In the genomic region with DNA sequence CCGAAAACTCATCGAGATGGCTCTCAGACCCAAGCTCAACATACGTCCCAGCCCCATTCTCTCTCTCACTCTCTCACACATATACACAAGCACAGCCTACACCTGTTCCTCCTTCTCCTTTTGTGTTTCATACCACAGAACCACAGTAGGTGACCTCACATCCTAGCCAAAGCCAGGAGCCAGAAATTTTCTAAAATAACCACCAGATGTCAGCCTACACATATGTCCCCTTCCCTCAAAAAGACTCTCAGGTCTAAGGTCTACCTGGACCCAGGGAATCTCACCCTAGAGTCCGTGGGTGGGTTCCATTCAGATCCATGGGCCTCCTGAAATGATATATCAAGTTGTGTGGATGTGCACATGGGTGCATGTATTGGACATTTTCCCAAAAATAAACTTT, we compare ENCODE assay signal across 8 cellular contexts.
A peak's percentile ranks its signal among the peaks of the same experiment; 100 is the strongest.
DNase-seq lines count a peak whose midpoint lies in the region; ATAC-seq and TF ChIP-seq lines count a peak whose summit lies in the region.

No MANE protein-coding gene starts in this region.

- TF ChIP-seq CTCF in Caco-2 (IDR thresholded peaks at IDR 0.05; ENCODE audit: insufficient read depth in 1 of 2, low read depth in 1 of 2, low read length in 1 of 2, severe bottlenecking in 1 of 2, unreplicated experiment in 1 of 2) (peak; percentile 38 to 54), foreskin fibroblast (IDR thresholded peaks at IDR 0.05; ENCODE audit: low read depth, low read length) (peak; percentile 23)

- H3K4me3 Mint-ChIP-seq in Caco-2 (ENCODE audit: unreplicated experiment) = no peak overlapping the region

- no peaks in the 10 kb centered on the region for H3K36me3 Mint-ChIP-seq in Caco-2 (ENCODE audit: insufficient read depth, unreplicated experiment)

- peaks cover 6% of the 10 kb centered on the region for H3K27me3 Mint-ChIP-seq in Caco-2 (ENCODE audit: insufficient read depth, unreplicated experiment)

- ATAC-seq in GM19023 (IDR thresholded peaks at IDR 0.05; ENCODE audit: unreplicated experiment) (peak; percentile 77), HG03103 (IDR thresholded peaks at IDR 0.05; ENCODE audit: low read depth, unreplicated experiment) (peak; percentile 99)

- no TSS peak for BruUV-seq in Caco-2 (replicated peaks; lab: Mats Ljungman, UMichigan)

- H3K4me3 ChIP-seq in Caco-2 (ENCODE audit: low read depth, low read length) (no peak overlapping the region), foreskin fibroblast (ENCODE audit: low read depth in 1 of 2, low read length in 2 of 2) (no peak overlapping the region)

- no peaks in the 10 kb centered on the region for H3K36me3 ChIP-seq in Caco-2 (ENCODE audit: control insufficient read depth, insufficient read depth, low read length)

- intact Hi-C loops in Caco-2 (cut with micrococcal nuclease; ENCODE audit: unreplicated experiment) (no loop called here), posterior vena cava (cut with DNase I) (no loop called here)

- no peaks in the 10 kb centered on the region for H3K4me1 ChIP-seq in Caco-2

- H3K27ac Mint-ChIP-seq in Caco-2 (ENCODE audit: unreplicated experiment) = no peak overlapping the region

- no peaks in the 10 kb centered on the region for H3K4me1 Mint-ChIP-seq in Caco-2 (ENCODE audit: low read depth, unreplicated experiment)

- H3K9me3 Mint-ChIP-seq in Caco-2 (ENCODE audit: unreplicated experiment) = peaks cover 12% of the 10 kb centered on the region

- POLR2A ChIA-PET in Caco-2 (lab: Charles Lee) = no interaction called here

- no peaks in the 10 kb centered on the region for H3K9me3 ChIP-seq in Caco-2

- DNase-seq in Caco-2 = peak in 1 of 2 experiments; percentile 46
- DNase-seq in NCI-H774 (lab: John Stamatoyannopoulos, UW) = peak; percentile 5
- DNase-seq in foreskin fibroblast = peak; percentile 7 to 49
- no peak for DNase-seq in posterior vena cava (ENCODE audit: low spot score)
- no peak for DNase-seq in ureter (ENCODE audit: low spot score)
- no peak for DNase-seq in NCI-H128 (lab: John Stamatoyannopoulos, UW; ENCODE audit: unreplicated experiment)

- CTCF ChIA-PET in Caco-2 (lab: Charles Lee) = no interaction called here

- no peaks in the 10 kb centered on the region for H3K27me3 ChIP-seq in Caco-2 (replicated peaks; ENCODE audit: control insufficient read depth, insufficient read depth, low read length)

Comparison
In these comparisons a context has a peak if more than half of its experiments do, and no peak if none do; other contexts are left out.
1. DNase-seq: peak in NCI-H774 (single experiment) and foreskin fibroblast (2 of 2); none in posterior vena cava (single experiment), ureter (single experiment) and NCI-H128 (single experiment).